In the genomic region with DNA sequence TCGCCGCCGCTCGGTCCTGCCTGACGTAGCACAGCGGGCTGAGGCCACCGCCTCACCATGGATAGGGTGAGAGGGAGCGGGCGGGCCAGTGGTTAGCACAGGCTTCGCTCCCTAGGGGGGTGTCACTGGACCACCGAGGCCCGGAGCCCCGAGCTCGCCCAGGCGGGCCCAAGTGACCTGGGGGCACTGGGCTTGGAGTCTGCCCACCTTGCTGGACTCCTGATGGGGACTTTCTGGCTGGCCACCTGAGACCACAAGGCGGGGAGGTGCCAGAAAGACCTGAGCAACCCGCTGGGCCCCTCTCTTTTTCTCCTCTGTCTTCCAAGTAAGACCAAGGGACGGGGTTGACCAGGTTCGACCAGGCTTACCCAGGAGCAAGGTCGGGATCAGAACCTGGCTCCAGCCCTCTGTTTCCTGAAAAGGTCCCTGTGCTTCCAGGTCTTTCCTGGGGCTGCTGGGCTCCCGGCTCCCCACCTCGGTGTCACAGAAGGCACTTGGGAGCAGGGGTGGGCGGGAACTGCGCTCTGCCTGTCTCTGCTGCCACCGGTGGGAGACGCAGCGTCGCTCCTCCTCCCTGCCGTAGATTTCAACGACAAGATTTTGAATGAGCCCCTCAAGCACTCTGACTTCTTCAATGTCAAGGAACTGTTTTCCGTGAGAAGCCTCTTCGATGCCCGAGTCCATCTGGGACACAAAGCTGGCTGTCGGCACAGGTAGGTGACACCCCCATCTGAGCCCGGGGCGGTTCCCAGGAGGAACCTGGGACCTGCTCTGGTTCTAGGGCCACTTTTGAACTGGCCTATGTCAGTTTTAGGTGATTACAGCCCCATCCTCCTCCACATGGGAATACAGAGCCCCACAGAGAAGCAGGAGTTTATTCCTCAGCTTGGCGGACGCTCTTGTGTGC, we compare ENCODE assay signal across 9 cellular contexts. TPM values are rescaled to one million over a fixed set of nuclear protein-coding genes. Genes with fewer than 3 reads are reported as not detected.
A peak's percentile ranks its signal among the peaks of the same experiment; 100 is the strongest.
DNase-seq lines count a peak whose midpoint lies in the region; ATAC-seq and TF ChIP-seq lines count a peak whose summit lies in the region.
"Had no signal": no experiment of that assay in that cellular context is flagged by ENCODE, and none has a peak within 500 bp of the region (broad histone marks: within the 10 kb centered on the region; RNA-seq: fewer than 3 reads in every experiment).

No MANE protein-coding gene starts in this region.

- intact Hi-C loops in naive thymus-derived CD4-positive, alpha-beta T cell (cut with micrococcal nuclease): loop anchor here in 1 of 2 donors (5.0 to 10.0 kb wide), 2 partner anchors 1044 to 1337 kb away; partner anchors contain the start of gene RNU6ATAC

- no peaks in the 10 kb centered on the region for H3K9me3 Mint-ChIP-seq in endodermal cell
- no peaks in the 10 kb centered on the region for H3K9me3 Mint-ChIP-seq in naive thymus-derived CD4-positive, alpha-beta T cell

- H3K4me3 ChIP-seq in endodermal cell (ENCODE audit: low read length): peak overlapping the region; percentile 84
- H3K4me3 ChIP-seq in naive thymus-derived CD4-positive, alpha-beta T cell (ENCODE audit: low read length): peak overlapping the region; percentile 91

- CTCF ChIA-PET in naive thymus-derived CD4-positive, alpha-beta T cell (lab: Charles Lee): no interaction called here

- H3K9ac ChIP-seq in endodermal cell (ENCODE audit: extremely low read depth, low read length, poor library complexity, severe bottlenecking): peak overlapping the region; percentile 64

- H3K27me3 Mint-ChIP-seq in endodermal cell (ENCODE audit: insufficient read depth): peaks cover 7% of the 10 kb centered on the region
- H3K27me3 Mint-ChIP-seq in naive thymus-derived CD4-positive, alpha-beta T cell: no peaks in the 10 kb centered on the region

- DNase-seq in NCI-H2227 (lab: John Stamatoyannopoulos, UW; ENCODE audit: unreplicated experiment) (peak; percentile 2), NCI-H2227 treated with DMSO at 0.1 percent for 48 hours (lab: John Stamatoyannopoulos, UW) (no peak), endodermal cell (peak; percentile 82), DMS79 treated with DMSO at 0.1 percent for 48 hours (lab: John Stamatoyannopoulos, UW) (no peak), GF-D8 (lab: John Stamatoyannopoulos, UW) (no peak)
- no peak for DNase-seq in naive thymus-derived CD4-positive, alpha-beta T cell

- H3K4me3 Mint-ChIP-seq in endodermal cell: peak overlapping the region; percentile 83
- peak overlapping the region; percentile 78 to 95 (median 88) for H3K4me3 Mint-ChIP-seq in naive thymus-derived CD4-positive, alpha-beta T cell

- peaks cover 37% of the 10 kb centered on the region for H3K36me3 ChIP-seq in endodermal cell (ENCODE audit: control insufficient read depth, insufficient read depth, low read length)
- peaks cover 0 to 45% (median 0%) of the 10 kb centered on the region in 3 experiments for H3K36me3 ChIP-seq in naive thymus-derived CD4-positive, alpha-beta T cell (ENCODE audit: control insufficient read depth in 2 of 3, insufficient read depth in 3 of 3, low read length in 3 of 3)

- H3K4me1 Mint-ChIP-seq in endodermal cell: peaks cover 8% of the 10 kb centered on the region
- H3K4me1 Mint-ChIP-seq in naive thymus-derived CD4-positive, alpha-beta T cell: peaks cover 12 to 41% (median 18%) of the 10 kb centered on the region in 7 donors

- H3K27ac Mint-ChIP-seq in endodermal cell: peak overlapping the region; percentile 55
- peak overlapping the region in 6 of 9 donors; percentile 41 to 96 (median 66) for H3K27ac Mint-ChIP-seq in naive thymus-derived CD4-positive, alpha-beta T cell

- TF ChIP-seq CTCF in endodermal cell (conservative IDR thresholded peaks at IDR 0.05): no peak

- no peak overlapping the region for H3K27ac ChIP-seq in endodermal cell (ENCODE audit: low read depth, low read length)
- peak overlapping the region; percentile 77 for H3K27ac ChIP-seq in naive thymus-derived CD4-positive, alpha-beta T cell (ENCODE audit: low read depth, low read length)

- peaks cover 26% of the 10 kb centered on the region for H3K36me3 Mint-ChIP-seq in endodermal cell (ENCODE audit: low read depth)
- H3K36me3 Mint-ChIP-seq in naive thymus-derived CD4-positive, alpha-beta T cell: peaks cover 0 to 17% (median 8%) of the 10 kb centered on the region in 5 donors

- POLR2A ChIA-PET in naive thymus-derived CD4-positive, alpha-beta T cell (lab: Charles Lee): no interaction called here

- no peaks in the 10 kb centered on the region for H3K27me3 ChIP-seq in endodermal cell (ENCODE audit: control insufficient read depth, insufficient read depth, low read length, poor library complexity, severe bottlenecking)
- H3K27me3 ChIP-seq in naive thymus-derived CD4-positive, alpha-beta T cell (ENCODE audit: control insufficient read depth in 2 of 2, insufficient read depth in 2 of 2, low read length in 2 of 2): no peaks in the 10 kb centered on the region

- ATAC-seq in naive thymus-derived CD4-positive, alpha-beta T cell: no peak
- no peak for ATAC-seq in GM18870 (IDR thresholded peaks at IDR 0.05; ENCODE audit: unreplicated experiment)

- WGBS in endodermal cell (ENCODE audit: insufficient coverage in 1 of 2, insufficient read length in 1 of 2), 2 experiments: 46 to 52% methylated on average over 22 to 38 of the region's 38 CpGs

- peaks cover 7% of the 10 kb centered on the region for H3K4me1 ChIP-seq in endodermal cell (ENCODE audit: control insufficient read depth, insufficient read depth, low read length)
- peaks cover 10 to 14% of the 10 kb centered on the region in 2 donors for H3K4me1 ChIP-seq in naive thymus-derived CD4-positive, alpha-beta T cell (ENCODE audit: control insufficient read depth in 2 of 2, insufficient read depth in 2 of 2, low read length in 2 of 2)

- no peaks in the 10 kb centered on the region for H3K9me3 ChIP-seq in endodermal cell (ENCODE audit: control insufficient read depth, low read length)
- H3K9me3 ChIP-seq in naive thymus-derived CD4-positive, alpha-beta T cell (ENCODE audit: control insufficient read depth in 2 of 3, low read length in 3 of 3): no peaks in the 10 kb centered on the region

TF ChIP-seq in PFSK-1, 5 proteins besides CTCF, POLR2A, EP300 and RAD21:
- no peak for TF ChIP-seq TAF1 (IDR thresholded peaks at IDR 0.05; ENCODE audit: borderline replicate concordance, insufficient read depth, low read length)
- TF ChIP-seq POLR2AphosphoS5 (IDR thresholded peaks at IDR 0.05; ENCODE audit: low read depth, low read length): peak; percentile 42; the same call in 1 of the 2 replicates
- no peak for TF ChIP-seq REST (IDR thresholded peaks at IDR 0.05; ENCODE audit: insufficient read depth in 1 of 2, low read depth in 2 of 2, low read length in 2 of 2)
- no peak; the same call in 1 of the 2 replicates for TF ChIP-seq SIN3A (IDR thresholded peaks at IDR 0.05; ENCODE audit: borderline replicate concordance, insufficient read depth, low read length)
- TF ChIP-seq FOXP2 (optimal IDR thresholded peaks at IDR 0.05; ENCODE audit: borderline replicate concordance, extremely low read depth, extremely low read length, insufficient read depth): no peak

RNA-seq across cellular contexts. Expression of gene MRPS2, which starts 1.0 kb away (rescaled TPM):
- 472 TPM for polyA plus RNA-seq in PFSK-1 (2012; ENCODE audit: insufficient read length, low read depth)
- 10 to 100 TPM; 50.2 to 53.1 TPM for total RNA-seq in endodermal cell
- polyA plus RNA-seq in endodermal cell (2013, experiment 1 of 2): 51.4 TPM
- polyA plus RNA-seq in endodermal cell (2013, experiment 2 of 2): 44.0 TPM
- 10 to 100 TPM; 19.4 to 32.3 (median 28.3) TPM for total RNA-seq in naive thymus-derived CD4-positive, alpha-beta T cell
- polyA plus RNA-seq in naive thymus-derived CD4-positive, alpha-beta T cell: 10 to 100 TPM; 48.9 to 66.1 TPM

RNA-seq across cellular contexts. Expression of gene LCN1, which starts 19.7 kb away (rescaled TPM):
- polyA plus RNA-seq in PFSK-1 (2012; ENCODE audit: insufficient read length, low read depth): 3.8 TPM
- not detected for total RNA-seq in endodermal cell
- polyA plus RNA-seq in endodermal cell (2013, experiment 1 of 2): not detected
- polyA plus RNA-seq in endodermal cell (2013, experiment 2 of 2): not detected
- total RNA-seq in naive thymus-derived CD4-positive, alpha-beta T cell: not detected
- not detected for polyA plus RNA-seq in naive thymus-derived CD4-positive, alpha-beta T cell
- total RNA-seq: subcutaneous adipose tissue had no signal

RNA-seq across cellular contexts. Expression of gene PPP1R26, which starts 21.9 kb away (rescaled TPM):
- 31.7 TPM for polyA plus RNA-seq in PFSK-1 (2012; ENCODE audit: insufficient read length, low read depth)
- total RNA-seq in endodermal cell: 10 to 100 TPM; 43.2 to 54.5 TPM
- 21.4 TPM for polyA plus RNA-seq in endodermal cell (2013, experiment 1 of 2)
- 20.9 TPM for polyA plus RNA-seq in endodermal cell (2013, experiment 2 of 2)
- 1 to 10 TPM in 1 of 5 experiments, under 1 TPM in 3, not detected in 1; 0.19 to 5.6 (median 0.43) TPM for total RNA-seq in naive thymus-derived CD4-positive, alpha-beta T cell
- polyA plus RNA-seq in naive thymus-derived CD4-positive, alpha-beta T cell: under 1 TPM in 1 of 2 donors, not detected in 1; 0.05 TPM

RNA-seq across cellular contexts. Expression of gene OBP2A, which starts 44.4 kb away (rescaled TPM):
- 26.6 TPM for polyA plus RNA-seq in PFSK-1 (2012; ENCODE audit: insufficient read length, low read depth)
- not detected for total RNA-seq in endodermal cell
- polyA plus RNA-seq in endodermal cell (2013, experiment 1 of 2): not detected
- polyA plus RNA-seq in endodermal cell (2013, experiment 2 of 2): not detected
- total RNA-seq in naive thymus-derived CD4-positive, alpha-beta T cell: not detected
- polyA plus RNA-seq in naive thymus-derived CD4-positive, alpha-beta T cell: not detected
- total RNA-seq: subcutaneous adipose tissue had no signal

Comparison
In these comparisons a context has a peak if more than half of its experiments do, and no peak if none do; other contexts are left out.
1. DNase-seq: peak in NCI-H2227 (single experiment) and endodermal cell (single experiment); none in NCI-H2227 treated with DMSO at 0.1 percent for 48 hours (single experiment), naive thymus-derived CD4-positive, alpha-beta T cell (0 of 9), DMS79 treated with DMSO at 0.1 percent for 48 hours (single experiment) and GF-D8 (single experiment).
2. RNA of gene PPP1R26, which starts 21.9 kb away (total RNA-seq): 43.2 to 54.5 TPM in endodermal cell; 0.19 to 5.6 TPM in naive thymus-derived CD4-positive, alpha-beta T cell; every median in the first group is over 4 times any median in the second.